ENCODE assay signal across 9 cellular contexts in genomic region chr20:41174782-41175181, GRCh38. TPM values are rescaled to one million over a fixed set of nuclear protein-coding genes. Genes with fewer than 3 reads are reported as not detected.
DNase-seq lines count a peak whose midpoint lies in the region; ATAC-seq, FAIRE-seq and TF ChIP-seq lines count a peak whose summit lies in the region.
"Had no signal": no experiment of that assay in that cellular context is flagged by ENCODE, and none has a peak within 500 bp of the region (broad histone marks: within the 10 kb centered on the region; RNA-seq: fewer than 3 reads in every experiment).

No MANE protein-coding gene starts in this region.

- intact Hi-C loops in heart left ventricle (cut with DNase I) = loop anchor here in 9 of 10 donors (1.0 to 10.0 kb wide), 12 partner anchors 37 to 240 kb away; partner anchors contain the start of genes ZHX3 (in 3 of the 9) and PLCG1 (in 2 of the 9)
- intact Hi-C loops in spleen (cut with DNase I; ENCODE audit: low total_unique reads) = loop anchor here (10.0 kb wide), 1 partner anchor 50 kb away; no protein-coding TSS in a partner anchor

- TF ChIP-seq CTCF in heart left ventricle (IDR thresholded peaks at IDR 0.05) (no peak), spleen (IDR thresholded peaks at IDR 0.05 in 8 of 11, conservative IDR thresholded peaks at IDR 0.05 in 3 of 11) (no peak)

- H3K4me1 ChIP-seq in HUES64 (ENCODE audit: insufficient read depth, low read length) (peaks cover 6% of the 10 kb centered on the region; the same call in 1 of the 2 replicates), heart left ventricle (peaks cover 17 to 82% (median 69%) of the 10 kb centered on the region in 12 donors), spleen (peaks cover 6 to 23% (median 14%) of the 10 kb centered on the region in 6 donors)

- DNase-seq in activated naive CD4-positive, alpha-beta T cell treated with anti-CD3 and anti-CD28 coated beads, Interleukin-2, amount 50 U/mL, for 16 hours = peak; percentile 3
- DNase-seq in heart left ventricle (peak in 4 of 5 donors; percentile 47 to 73 (median 58)), spleen (peak; percentile 47), H54 (ENCODE audit: insufficient read length, low spot score) (no peak)
- DNase-seq: anterior cingulate cortex, occipital lobe had no signal

- no peak overlapping the region for H3K9ac ChIP-seq in HUES64 (ENCODE audit: low read depth, low read length)

- H3K4me3 ChIP-seq in HUES64 (ENCODE audit: low read length) (no peak overlapping the region), heart left ventricle (no peak overlapping the region), spleen (no peak overlapping the region)

- 85% methylated on average over 2 of the region's 2 CpGs for WGBS in HUES64
- 27 to 67% (median 58%) methylated on average over 1 to 2 of the region's 2 CpGs for WGBS in heart left ventricle, 4 donors
- 74 to 95% (median 83%) methylated on average over 1 to 2 of the region's 2 CpGs for WGBS in spleen, 5 donors

- peak; percentile 30 to 57 (median 44) for ATAC-seq in heart left ventricle
- ATAC-seq in HG02852 (IDR thresholded peaks at IDR 0.05; ENCODE audit: unreplicated experiment) = no peak
- ATAC-seq in HG02798 (IDR thresholded peaks at IDR 0.05; ENCODE audit: poor library complexity, unreplicated experiment) = no peak

- H3K27me3 ChIP-seq in HUES64 (ENCODE audit: insufficient read depth, low read length) (no peaks in the 10 kb centered on the region), heart left ventricle (no peaks in the 10 kb centered on the region), spleen (replicated peaks in 1 of 7) (no peaks in the 10 kb centered on the region)

- peak overlapping the region; percentile 58; the same call in 1 of the 2 replicates for H3K27ac ChIP-seq in HUES64 (ENCODE audit: low read depth, low read length)
- H3K27ac ChIP-seq in heart left ventricle = peak overlapping the region; percentile 54 to 93 (median 82)
- H3K27ac ChIP-seq in spleen = peak overlapping the region in 1 of 8 donors; percentile 56

- H3K9me3 ChIP-seq in HUES64 (ENCODE audit: insufficient read depth, low read depth, low read length) (no peaks in the 10 kb centered on the region), heart left ventricle (no peaks in the 10 kb centered on the region), spleen (no peaks in the 10 kb centered on the region)

- FAIRE-seq in H54 (lab: Jason Lieb, UNC) = no peak

- TF ChIP-seq POLR2A in heart left ventricle (IDR thresholded peaks at IDR 0.05) (no peak), spleen (IDR thresholded peaks at IDR 0.05) (no peak), H54 (IDR thresholded peaks at IDR 0.05; ENCODE audit: low read depth, low read length) (no peak)

- H3K36me3 ChIP-seq in HUES64 (ENCODE audit: insufficient read depth, low read length) (peaks cover 78% of the 10 kb centered on the region), heart left ventricle (peaks cover 0 to 76% (median 60%) of the 10 kb centered on the region in 9 donors), spleen (peaks cover 0 to 87% (median 53%) of the 10 kb centered on the region in 6 donors)

RNA-seq across cellular contexts. Expression of gene PLCG1, which starts 37.4 kb away (rescaled TPM):
- polyA plus RNA-seq in HUES64 (2013, experiment 1 of 2) = 94.4 TPM
- 119 TPM for polyA plus RNA-seq in HUES64 (2013, experiment 2 of 2)
- 10 to 100 TPM; 32.5 to 72.2 (median 55.9) TPM for total RNA-seq in heart left ventricle
- polyA plus RNA-seq in heart left ventricle = 10 to 100 TPM; 37.9 to 44.9 TPM
- 100 to 1,000 TPM in 6 of 7 donors, 10 to 100 TPM in 1; 96.7 to 144 (median 134) TPM for total RNA-seq in spleen
- 10 to 100 TPM; 28.0 to 51.3 (median 29.3) TPM for polyA plus RNA-seq in spleen

Comparison
In these comparisons a context has a peak if more than half of its experiments do, and no peak if none do; other contexts are left out.
1. ATAC-seq: peak in heart left ventricle (4 of 4); none in HG02852 (single experiment) and HG02798 (single experiment).